ENCODE assay signal across 13 cellular contexts in the genomic region with DNA sequence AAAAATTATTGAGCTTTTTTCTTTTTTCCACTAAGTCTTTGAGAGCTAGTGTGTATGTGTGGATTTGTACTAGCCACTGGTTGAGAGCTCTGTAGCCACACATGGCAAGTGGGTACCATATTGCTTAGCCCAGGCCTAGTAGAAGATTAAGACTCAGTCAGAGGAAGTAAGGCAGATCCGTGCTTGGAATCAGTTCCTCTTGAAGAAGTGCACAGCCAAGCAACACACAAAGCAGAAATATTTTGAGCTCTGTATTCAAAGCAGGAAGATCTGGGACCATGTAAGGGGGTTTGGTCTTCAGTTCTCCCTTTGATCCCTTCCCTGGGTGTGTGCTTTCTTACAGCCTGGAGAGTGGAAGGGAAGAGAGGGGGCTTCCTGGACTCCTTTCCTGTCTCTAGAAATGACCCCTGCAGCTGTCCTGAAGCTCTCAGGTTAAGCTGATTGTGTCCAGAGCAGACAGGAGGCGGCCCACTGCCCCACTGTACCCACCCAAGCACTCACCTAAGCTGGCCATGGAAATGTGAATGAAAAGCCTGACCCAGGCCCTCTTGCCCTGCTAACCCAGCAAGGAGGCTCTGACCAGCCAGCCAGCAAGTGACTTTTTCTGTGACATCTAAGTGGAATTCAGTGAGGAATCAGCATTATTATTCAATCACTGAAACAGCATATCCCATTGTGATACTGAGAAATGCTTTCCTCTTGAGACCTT. TPM values are rescaled to one million over a fixed set of nuclear protein-coding genes. Genes with fewer than 3 reads are reported as not detected.
DNase-seq lines count a peak whose midpoint lies in the region; ATAC-seq and TF ChIP-seq lines count a peak whose summit lies in the region.
"Had no signal": no experiment of that assay in that cellular context is flagged by ENCODE, and none has a peak within 500 bp of the region (broad histone marks: within the 10 kb centered on the region; RNA-seq: fewer than 3 reads in every experiment).

No MANE protein-coding gene starts in this region.

- TF ChIP-seq CTCF in fibroblast of villous mesenchyme (IDR thresholded peaks at IDR 0.05; ENCODE audit: insufficient read depth, low read depth, low read length) (no peak), GM13977 (IDR thresholded peaks at IDR 0.05; ENCODE audit: extremely low read depth, insufficient read depth, missing control alignments) (no peak)

- DNase-seq in HT-29 (ENCODE audit: low spot score) (peak; percentile 47), SJSA1 (ENCODE audit: low read depth in 1 of 2, low spot score in 2 of 2) (peak in 1 of 2 experiments; percentile 21), fibroblast of villous mesenchyme (ENCODE audit: low read depth) (no peak), GM13977 (ENCODE audit: low spot score) (no peak), GF-D8 (lab: John Stamatoyannopoulos, UW) (no peak), COLO668 (lab: John Stamatoyannopoulos, UW; ENCODE audit: unreplicated experiment) (no peak)
- DNase-seq: activated CD4-positive, alpha-beta T cell treated with anti-CD3 and anti-CD28 coated beads, Interleukin-2, amount 50 U/mL, for 4 hours; central memory CD4-positive, alpha-beta T cell; NCI-H82; stimulated activated CD4-positive, alpha-beta T cell treated with anti-CD3 and anti-CD28 coated beads, Interleukin-4, amount 100 ng/mL, for 24 hours had no signal

- no peak for ATAC-seq in GM21515 (IDR thresholded peaks at IDR 0.05; ENCODE audit: unreplicated experiment)
- ATAC-seq: left colon had no signal

- H3K9me3 ChIP-seq in SJSA1 (replicated peaks), result no peaks in the 10 kb centered on the region

- H3K4me1 ChIP-seq in SJSA1 (replicated peaks), result peaks cover 78% of the 10 kb centered on the region

- in situ Hi-C loops in GM13977 (cut with MboI; ENCODE audit: low pct_unique_long_range_greater_than_20kb, low sequenced_read_pairs, unreplicated experiment), result no loop called here

- H3K36me3 ChIP-seq in SJSA1, result peaks cover 76% of the 10 kb centered on the region

- H3K27me3 ChIP-seq in SJSA1 (replicated peaks), result no peaks in the 10 kb centered on the region

- H3K4me3 ChIP-seq in SJSA1 (no peak overlapping the region), fibroblast of villous mesenchyme (ENCODE audit: low read depth, low read length) (peak overlapping the region; percentile 94), skin epidermis (peak overlapping the region in 6 of 7 experiments; percentile 5 to 97 (median 82))

- 0 out of 2 replicates have a peak overlapping the region, but pooled peaks have one; percentile 4 for H3K27ac ChIP-seq in SJSA1
- peak overlapping the region in 17 of 21 experiments; percentile 1 to 100 (median 98) for H3K27ac ChIP-seq in skin epidermis

RNA-seq across cellular contexts. Expression of a gene that starts 3.6 kb away (rescaled TPM):
- 171 and 172 TPM in 2 replicates for total RNA-seq in HT-29 (2014; rRNA removed; shearing (Covaris generic))
- 44.4 and 48.2 TPM in 2 replicates for total RNA-seq in SJSA1 (2014; rRNA removed; shearing (Covaris generic))
- 36.7 and 45.8 TPM in 2 replicates for total RNA-seq in fibroblast of villous mesenchyme
